9 cellular contexts compared by ENCODE assay signal in genomic region chr1:92953491-92953890, GRCh38. TPM values are rescaled to one million over a fixed set of nuclear protein-coding genes. Genes with fewer than 3 reads are reported as not detected.
DNase-seq lines count a peak whose midpoint lies in the region; ATAC-seq and TF ChIP-seq lines count a peak whose summit lies in the region.
"Had no signal": no experiment of that assay in that cellular context is flagged by ENCODE, and none has a peak within 500 bp of the region (broad histone marks: within the 10 kb centered on the region; RNA-seq: fewer than 3 reads in every experiment).

No MANE protein-coding gene starts in this region.

- peak; percentile 63 for ATAC-seq in HG02885 (IDR thresholded peaks at IDR 0.05; ENCODE audit: poor library complexity, unreplicated experiment)

- no peak overlapping the region for H2AFZ ChIP-seq in OCI-LY7 (ENCODE audit: low read length)
- no peak overlapping the region for H2AFZ ChIP-seq in osteoblast (ENCODE audit: low read length)

- no peak for TF ChIP-seq CTCF in OCI-LY7 (conservative IDR thresholded peaks at IDR 0.05; ENCODE audit: low read length)
- no peak for TF ChIP-seq CTCF in osteoblast (IDR thresholded peaks at IDR 0.05; ENCODE audit: extremely low read depth, low read depth, low read length)
- TF ChIP-seq CTCF in right atrium auricular region (IDR thresholded peaks at IDR 0.05), result no peak

- H3K79me2 ChIP-seq in OCI-LY7 (ENCODE audit: insufficient read depth, low read depth, low read length), result peaks cover 100% of the 10 kb centered on the region
- peaks cover 27% of the 10 kb centered on the region for H3K79me2 ChIP-seq in osteoblast (ENCODE audit: insufficient read depth, low read length)

- H4K20me1 ChIP-seq in OCI-LY7 (ENCODE audit: insufficient read depth, low read length) (no peaks in the 10 kb centered on the region), osteoblast (ENCODE audit: insufficient read depth, low read length) (no peaks in the 10 kb centered on the region)

- intact Hi-C loops in OCI-LY7 (cut with micrococcal nuclease; ENCODE audit: unreplicated experiment), result loop anchor here (10.0 kb wide), 1 partner anchor 1461 kb away; the partner anchor contains the start of gene ABCD3

- H3K9me3 ChIP-seq in OCI-LY7 (ENCODE audit: low read length) (no peaks in the 10 kb centered on the region), osteoblast (ENCODE audit: low read depth, low read length) (no peaks in the 10 kb centered on the region), right atrium auricular region (no peaks in the 10 kb centered on the region)

- H3K4me2 ChIP-seq in OCI-LY7 (ENCODE audit: low read length), result peak overlapping the region; percentile 77
- no peak overlapping the region for H3K4me2 ChIP-seq in osteoblast (ENCODE audit: insufficient read depth, low read length)

- peak overlapping the region; percentile 55 for H3K4me3 ChIP-seq in OCI-LY7 (ENCODE audit: low read depth, low read length, poor library complexity, severe bottlenecking)
- H3K4me3 ChIP-seq in osteoblast (ENCODE audit: insufficient read depth, low read length), result no peak overlapping the region
- no peak overlapping the region for H3K4me3 ChIP-seq in right atrium auricular region

- peaks cover 2% of the 10 kb centered on the region; the same call in 1 of the 2 replicates for H3K36me3 ChIP-seq in OCI-LY7 (ENCODE audit: insufficient read depth, low read length)
- H3K36me3 ChIP-seq in osteoblast (ENCODE audit: insufficient read depth, low read length), result no peaks in the 10 kb centered on the region
- no peaks in the 10 kb centered on the region for H3K36me3 ChIP-seq in right atrium auricular region

- peak overlapping the region; percentile 92 for H3K27ac ChIP-seq in OCI-LY7 (ENCODE audit: low read depth, low read length, poor library complexity, severe bottlenecking)
- no peak overlapping the region for H3K27ac ChIP-seq in osteoblast (ENCODE audit: low read depth, low read length)
- no peak overlapping the region for H3K27ac ChIP-seq in right atrium auricular region
- H3K27ac ChIP-seq: 22Rv1 had no signal

- BruUV-seq in OCI-LY7 (replicated peaks; lab: Mats Ljungman, UMichigan), result no TSS peak

- H3K9me2 ChIP-seq in OCI-LY7 (ENCODE audit: insufficient read depth, low read length), result no peaks in the 10 kb centered on the region

- CTCF ChIA-PET in OCI-LY7 (lab: Charles Lee; ENCODE audit: unreplicated experiment), result no interaction called here

- H3K27me3 ChIP-seq in osteoblast (ENCODE audit: insufficient read depth, low read length) (no peaks in the 10 kb centered on the region), right atrium auricular region (no peaks in the 10 kb centered on the region)

- POLR2A ChIA-PET in OCI-LY7 (lab: Charles Lee), result interaction anchor here (0.7 to 2.5 kb wide), 3 partner anchors 9 to 41 kb away, joined by 3 to 17 read pairs (median 5); no protein-coding TSS in a partner anchor

- H3K4me1 ChIP-seq in OCI-LY7 (ENCODE audit: insufficient read depth, low read length, poor library complexity, severe bottlenecking) (peaks cover 95% of the 10 kb centered on the region), osteoblast (ENCODE audit: insufficient read depth, low read length) (peaks cover 23% of the 10 kb centered on the region), right atrium auricular region (peaks cover 0 to 18% of the 10 kb centered on the region in 2 donors)

- peak; percentile 15 for DNase-seq in SIG-M5 treated with dmso at 0.1 percent for 504 hours (lab: John Stamatoyannopoulos, UW; ENCODE audit: unreplicated experiment)
- DNase-seq in SIG-M5 (lab: John Stamatoyannopoulos, UW), result no peak
- peak; percentile 79 for DNase-seq in OCI-LY7 (ENCODE audit: low spot score)
- DNase-seq in stimulated activated CD4-positive, alpha-beta T cell treated with anti-CD3 and anti-CD28 coated beads, Interleukin-4, amount 100 ng/mL, for 1 hour, result peak; percentile 13
- DNase-seq in NCI-H1417 treated with DMSO at 0.1 percent for 48 hours (lab: John Stamatoyannopoulos, UW), result no peak
- no peak for DNase-seq in osteoblast (ENCODE audit: insufficient read length, low spot score, missing footprints)
- DNase-seq in right atrium auricular region (ENCODE audit: low spot score), result no peak

RNA-seq across cellular contexts. Expression of gene DIPK1A, which starts 7.8 kb away (rescaled TPM):
- 13.0 and 13.5 TPM in 2 replicates for total RNA-seq in OCI-LY7 (2014; rRNA removed; shearing (Covaris generic))
- 25.4 and 26.2 TPM in 2 replicates for total RNA-seq in OCI-LY7 (2022)
- 29.0 and 29.8 TPM in 2 replicates for total RNA-seq in osteoblast
- 1 to 10 TPM; 5.9 to 7.9 TPM for total RNA-seq in right atrium auricular region

Comparison
In these comparisons a context has a peak if more than half of its experiments do, and no peak if none do; other contexts are left out.
1. DNase-seq: peak in SIG-M5 treated with dmso at 0.1 percent for 504 hours (single experiment), OCI-LY7 (single experiment) and stimulated activated CD4-positive, alpha-beta T cell treated with anti-CD3 and anti-CD28 coated beads, Interleukin-4, amount 100 ng/mL, for 1 hour (single experiment); none in SIG-M5 (single experiment), NCI-H1417 treated with DMSO at 0.1 percent for 48 hours (single experiment), osteoblast (single experiment) and right atrium auricular region (single experiment).